ENCODE assay signal across 1 cellular context in genomic region chr14:103333754-103334643, GRCh38.
TF ChIP-seq lines count a peak whose summit lies in the region.

Gene EIF5 (plus strand): TSS chr14:103334237. CDS start chr14:103335861, 1,624 bp downstream.

TF ChIP-seq in H1, 55 proteins besides CTCF, POLR2A, EP300 and RAD21:
- no peak for TF ChIP-seq POU5F1 (IDR thresholded peaks at IDR 0.05; ENCODE audit: low read depth, low read length)
- TF ChIP-seq GTF2F1 (IDR thresholded peaks at IDR 0.05; ENCODE audit: borderline replicate concordance, low read depth, low read length) = no peak; the same call in 1 of the 2 replicates
- no peak for TF ChIP-seq EGR1 (IDR thresholded peaks at IDR 0.05; ENCODE audit: borderline replicate concordance, low read depth, low read length)
- 0 out of 2 replicates have a peak, but pooled peaks have one; percentile 8 for TF ChIP-seq GABPA (IDR thresholded peaks at IDR 0.05; ENCODE audit: borderline replicate concordance, insufficient read depth, low read length)
- peak; percentile 95 for TF ChIP-seq YY1 (IDR thresholded peaks at IDR 0.05; ENCODE audit: low read depth, low read length)
- TF ChIP-seq RBBP5 (IDR thresholded peaks at IDR 0.05; ENCODE audit: borderline replicate concordance, low read depth, low read length) = 0 out of 2 replicates have a peak, but pooled peaks have one; percentile 34
- no peak for TF ChIP-seq JUN (IDR thresholded peaks at IDR 0.05; ENCODE audit: low read depth, low read length)
- peak; percentile 66; the same call in 1 of the 2 replicates for TF ChIP-seq TEAD4 (IDR thresholded peaks at IDR 0.05; ENCODE audit: low read depth, low read length)
- TF ChIP-seq E2F6 (IDR thresholded peaks at IDR 0.05) = no peak; the same call in 1 of the 2 replicates
- no peak for TF ChIP-seq RFX5 (IDR thresholded peaks at IDR 0.05; ENCODE audit: borderline replicate concordance, low read depth, low read length)
- no peak for TF ChIP-seq SAP30 (IDR thresholded peaks at IDR 0.05; ENCODE audit: insufficient read depth, insufficient replicate concordance, low read length)
- peak; percentile 88 for TF ChIP-seq CREB1 (IDR thresholded peaks at IDR 0.05)
- peak; percentile 84 for TF ChIP-seq SP2 (IDR thresholded peaks at IDR 0.05; ENCODE audit: low read length)
- TF ChIP-seq SIX5 (IDR thresholded peaks at IDR 0.05; ENCODE audit: low read depth, low read length) = no peak
- TF ChIP-seq JUND (IDR thresholded peaks at IDR 0.05; ENCODE audit: low read length) = no peak
- peak; percentile 71 for TF ChIP-seq ASH2L (IDR thresholded peaks at IDR 0.05; ENCODE audit: low read length)
- TF ChIP-seq RNF2 (IDR thresholded peaks at IDR 0.05; ENCODE audit: borderline replicate concordance, low read depth, low read length, missing control alignments, poor library complexity, severe bottlenecking) = no peak
- TF ChIP-seq FOSL1 (IDR thresholded peaks at IDR 0.05; ENCODE audit: insufficient read depth, low read depth, low read length) = no peak
- no peak for TF ChIP-seq CTBP2 (IDR thresholded peaks at IDR 0.05; ENCODE audit: borderline replicate concordance, insufficient read depth, insufficient read length, low read length)
- TF ChIP-seq BCL11A (IDR thresholded peaks at IDR 0.05; ENCODE audit: low read depth in 2 of 2, low read length in 2 of 2) = no peak
- no peak; the same call in 1 of the 2 replicates for TF ChIP-seq ATF2 (IDR thresholded peaks at IDR 0.05; ENCODE audit: low read length)
- TF ChIP-seq CBX5 (IDR thresholded peaks at IDR 0.05; ENCODE audit: low read depth, low read length) = no peak
- no peak; the same call in 1 of the 2 replicates for TF ChIP-seq NRF1 (IDR thresholded peaks at IDR 0.05; ENCODE audit: low read depth, low read length)
- no peak for TF ChIP-seq MAFK (IDR thresholded peaks at IDR 0.05; ENCODE audit: low read depth, low read length)
- peak; percentile 98 for TF ChIP-seq SP1 (IDR thresholded peaks at IDR 0.05; ENCODE audit: low read depth, low read length)
- no peak; a peak in 1 of 4 replicates for TF ChIP-seq SIN3A (conservative IDR thresholded peaks at IDR 0.05 in 1 of 2, IDR thresholded peaks at IDR 0.05 in 1 of 2; ENCODE audit: low read depth in 1 of 2, low read length in 2 of 2)
- TF ChIP-seq HDAC2 (IDR thresholded peaks at IDR 0.05; ENCODE audit: borderline replicate concordance in 1 of 2, low read depth in 2 of 2, low read length in 2 of 2) = 0 out of 4 replicates have a peak, but pooled peaks of 1 of the 2 experiments have one; percentile 12
- TF ChIP-seq MAX (IDR thresholded peaks at IDR 0.05) = no peak; the same call in 1 of the 2 replicates
- TF ChIP-seq POLR2AphosphoS5 (IDR thresholded peaks at IDR 0.05; ENCODE audit: low read depth, low read length) = peak; percentile 96
- TF ChIP-seq RXRA (IDR thresholded peaks at IDR 0.05; ENCODE audit: insufficient read depth, low read depth, low read length) = no peak
- no peak for TF ChIP-seq BACH1 (IDR thresholded peaks at IDR 0.05; ENCODE audit: low read length)
- peak; percentile 95 for TF ChIP-seq BRCA1 (IDR thresholded peaks at IDR 0.05; ENCODE audit: low read depth, low read length)
- TF ChIP-seq, protein P1, sequence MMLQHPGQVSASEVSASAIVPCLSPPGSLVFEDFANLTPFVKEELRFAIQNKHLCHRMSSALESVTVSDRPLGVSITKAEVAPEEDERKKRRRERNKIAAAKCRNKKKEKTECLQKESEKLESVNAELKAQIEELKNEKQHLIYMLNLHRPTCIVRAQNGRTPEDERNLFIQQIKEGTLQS (IDR thresholded peaks at IDR 0.05; ENCODE audit: insufficient read depth, low read depth, low read length) = no peak
- no peak for TF ChIP-seq EZH2 (IDR thresholded peaks at IDR 0.05; ENCODE audit: low read depth, low read length, severe bottlenecking)
- TF ChIP-seq KDM4A (IDR thresholded peaks at IDR 0.05; ENCODE audit: low read depth, low read length, severe bottlenecking) = peak; percentile 85
- TF ChIP-seq CHD2 (IDR thresholded peaks at IDR 0.05; ENCODE audit: low read length) = peak; percentile 99
- no peak; the same call in 1 of the 2 replicates for TF ChIP-seq USF2 (IDR thresholded peaks at IDR 0.05; ENCODE audit: low read length)
- peak; percentile 93 for TF ChIP-seq SP4 (IDR thresholded peaks at IDR 0.05; ENCODE audit: low read length)
- no peak for TF ChIP-seq KDM1A (IDR thresholded peaks at IDR 0.05; ENCODE audit: borderline replicate concordance, low read length)
- no peak for TF ChIP-seq SIRT6 (IDR thresholded peaks at IDR 0.05; ENCODE audit: low read length)
- TF ChIP-seq, protein P2, sequence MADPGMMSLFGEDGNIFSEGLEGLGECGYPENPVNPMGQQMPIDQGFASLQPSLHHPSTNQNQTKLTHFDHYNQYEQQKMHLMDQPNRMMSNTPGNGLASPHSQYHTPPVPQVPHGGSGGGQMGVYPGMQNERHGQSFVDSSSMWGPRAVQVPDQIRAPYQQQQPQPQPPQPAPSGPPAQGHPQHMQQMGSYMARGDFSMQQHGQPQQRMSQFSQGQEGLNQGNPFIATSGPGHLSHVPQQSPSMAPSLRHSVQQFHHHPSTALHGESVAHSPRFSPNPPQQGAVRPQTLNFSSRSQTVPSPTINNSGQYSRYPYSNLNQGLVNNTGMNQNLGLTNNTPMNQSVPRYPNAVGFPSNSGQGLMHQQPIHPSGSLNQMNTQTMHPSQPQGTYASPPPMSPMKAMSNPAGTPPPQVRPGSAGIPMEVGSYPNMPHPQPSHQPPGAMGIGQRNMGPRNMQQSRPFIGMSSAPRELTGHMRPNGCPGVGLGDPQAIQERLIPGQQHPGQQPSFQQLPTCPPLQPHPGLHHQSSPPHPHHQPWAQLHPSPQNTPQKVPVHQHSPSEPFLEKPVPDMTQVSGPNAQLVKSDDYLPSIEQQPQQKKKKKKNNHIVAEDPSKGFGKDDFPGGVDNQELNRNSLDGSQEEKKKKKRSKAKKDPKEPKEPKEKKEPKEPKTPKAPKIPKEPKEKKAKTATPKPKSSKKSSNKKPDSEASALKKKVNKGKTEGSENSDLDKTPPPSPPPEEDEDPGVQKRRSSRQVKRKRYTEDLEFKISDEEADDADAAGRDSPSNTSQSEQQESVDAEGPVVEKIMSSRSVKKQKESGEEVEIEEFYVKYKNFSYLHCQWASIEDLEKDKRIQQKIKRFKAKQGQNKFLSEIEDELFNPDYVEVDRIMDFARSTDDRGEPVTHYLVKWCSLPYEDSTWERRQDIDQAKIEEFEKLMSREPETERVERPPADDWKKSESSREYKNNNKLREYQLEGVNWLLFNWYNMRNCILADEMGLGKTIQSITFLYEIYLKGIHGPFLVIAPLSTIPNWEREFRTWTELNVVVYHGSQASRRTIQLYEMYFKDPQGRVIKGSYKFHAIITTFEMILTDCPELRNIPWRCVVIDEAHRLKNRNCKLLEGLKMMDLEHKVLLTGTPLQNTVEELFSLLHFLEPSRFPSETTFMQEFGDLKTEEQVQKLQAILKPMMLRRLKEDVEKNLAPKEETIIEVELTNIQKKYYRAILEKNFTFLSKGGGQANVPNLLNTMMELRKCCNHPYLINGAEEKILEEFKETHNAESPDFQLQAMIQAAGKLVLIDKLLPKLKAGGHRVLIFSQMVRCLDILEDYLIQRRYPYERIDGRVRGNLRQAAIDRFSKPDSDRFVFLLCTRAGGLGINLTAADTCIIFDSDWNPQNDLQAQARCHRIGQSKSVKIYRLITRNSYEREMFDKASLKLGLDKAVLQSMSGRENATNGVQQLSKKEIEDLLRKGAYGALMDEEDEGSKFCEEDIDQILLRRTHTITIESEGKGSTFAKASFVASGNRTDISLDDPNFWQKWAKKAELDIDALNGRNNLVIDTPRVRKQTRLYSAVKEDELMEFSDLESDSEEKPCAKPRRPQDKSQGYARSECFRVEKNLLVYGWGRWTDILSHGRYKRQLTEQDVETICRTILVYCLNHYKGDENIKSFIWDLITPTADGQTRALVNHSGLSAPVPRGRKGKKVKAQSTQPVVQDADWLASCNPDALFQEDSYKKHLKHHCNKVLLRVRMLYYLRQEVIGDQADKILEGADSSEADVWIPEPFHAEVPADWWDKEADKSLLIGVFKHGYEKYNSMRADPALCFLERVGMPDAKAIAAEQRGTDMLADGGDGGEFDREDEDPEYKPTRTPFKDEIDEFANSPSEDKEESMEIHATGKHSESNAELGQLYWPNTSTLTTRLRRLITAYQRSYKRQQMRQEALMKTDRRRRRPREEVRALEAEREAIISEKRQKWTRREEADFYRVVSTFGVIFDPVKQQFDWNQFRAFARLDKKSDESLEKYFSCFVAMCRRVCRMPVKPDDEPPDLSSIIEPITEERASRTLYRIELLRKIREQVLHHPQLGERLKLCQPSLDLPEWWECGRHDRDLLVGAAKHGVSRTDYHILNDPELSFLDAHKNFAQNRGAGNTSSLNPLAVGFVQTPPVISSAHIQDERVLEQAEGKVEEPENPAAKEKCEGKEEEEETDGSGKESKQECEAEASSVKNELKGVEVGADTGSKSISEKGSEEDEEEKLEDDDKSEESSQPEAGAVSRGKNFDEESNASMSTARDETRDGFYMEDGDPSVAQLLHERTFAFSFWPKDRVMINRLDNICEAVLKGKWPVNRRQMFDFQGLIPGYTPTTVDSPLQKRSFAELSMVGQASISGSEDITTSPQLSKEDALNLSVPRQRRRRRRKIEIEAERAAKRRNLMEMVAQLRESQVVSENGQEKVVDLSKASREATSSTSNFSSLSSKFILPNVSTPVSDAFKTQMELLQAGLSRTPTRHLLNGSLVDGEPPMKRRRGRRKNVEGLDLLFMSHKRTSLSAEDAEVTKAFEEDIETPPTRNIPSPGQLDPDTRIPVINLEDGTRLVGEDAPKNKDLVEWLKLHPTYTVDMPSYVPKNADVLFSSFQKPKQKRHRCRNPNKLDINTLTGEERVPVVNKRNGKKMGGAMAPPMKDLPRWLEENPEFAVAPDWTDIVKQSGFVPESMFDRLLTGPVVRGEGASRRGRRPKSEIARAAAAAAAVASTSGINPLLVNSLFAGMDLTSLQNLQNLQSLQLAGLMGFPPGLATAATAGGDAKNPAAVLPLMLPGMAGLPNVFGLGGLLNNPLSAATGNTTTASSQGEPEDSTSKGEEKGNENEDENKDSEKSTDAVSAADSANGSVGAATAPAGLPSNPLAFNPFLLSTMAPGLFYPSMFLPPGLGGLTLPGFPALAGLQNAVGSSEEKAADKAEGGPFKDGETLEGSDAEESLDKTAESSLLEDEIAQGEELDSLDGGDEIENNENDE (IDR thresholded peaks at IDR 0.05; ENCODE audit: insufficient replicate concordance, low read length) = no peak
- TF ChIP-seq TAF7 (optimal IDR thresholded peaks at IDR 0.05; ENCODE audit: borderline replicate concordance, low read depth, low read length) = peak; percentile 96
- peak; percentile 97 for TF ChIP-seq TBP (IDR thresholded peaks at IDR 0.05; ENCODE audit: low read depth, low read length)
- peak; percentile 28; the same call in 1 of the 2 replicates for TF ChIP-seq CHD1 (IDR thresholded peaks at IDR 0.05; ENCODE audit: low read depth, low read length)
- peak; percentile 97 for TF ChIP-seq PHF8 (conservative IDR thresholded peaks at IDR 0.05; ENCODE audit: low read depth, low read length)
- TF ChIP-seq TCF12 (IDR thresholded peaks at IDR 0.05; ENCODE audit: low read depth, low read length) = 0 out of 2 replicates have a peak, but pooled peaks have one; percentile 12
- TF ChIP-seq CEBPB (IDR thresholded peaks at IDR 0.05; ENCODE audit: low read depth, low read length) = no peak
- peak; percentile 100 for TF ChIP-seq TAF1 (IDR thresholded peaks at IDR 0.05; ENCODE audit: low read depth, low read length)
- TF ChIP-seq HDAC6 (IDR thresholded peaks at IDR 0.05; ENCODE audit: low read depth, low read length) = no peak
- no peak for TF ChIP-seq KDM5A (IDR thresholded peaks at IDR 0.05; ENCODE audit: low read length)
- no peak for TF ChIP-seq SUZ12 (IDR thresholded peaks at IDR 0.05; ENCODE audit: low read length)
- TF ChIP-seq ZNF274 (IDR thresholded peaks at IDR 0.05; ENCODE audit: borderline replicate concordance, extremely low read depth, low read length) = no peak
- TF ChIP-seq CBX8 (IDR thresholded peaks at IDR 0.05; ENCODE audit: borderline replicate concordance, low read depth, low read length) = no peak
- no peak for TF ChIP-seq SRF (IDR thresholded peaks at IDR 0.05; ENCODE audit: low read depth, low read length)
- TF ChIP-seq NANOG (IDR thresholded peaks at IDR 0.05; ENCODE audit: insufficient read depth, low read depth, low read length, poor library complexity, severe bottlenecking) = no peak
